Comparison of ENCODE assay signal across 31 cellular contexts in genomic region chr2:164565345-164565744, GRCh38. TPM values are rescaled to one million over a fixed set of nuclear protein-coding genes. Genes with fewer than 3 reads are reported as not detected.
"Had no signal": no experiment of that assay in that cellular context is flagged by ENCODE, and none has a peak within 500 bp of the region (broad histone marks: within the 10 kb centered on the region; RNA-seq: fewer than 3 reads in every experiment).

No MANE protein-coding gene starts in this region.

- H3K4me1 Mint-ChIP-seq: activated CD8-positive, alpha-beta memory T cell treated with anti-CD3 and anti-CD28 coated beads, Interleukin-2, amount 10 ng/mL, durations not matched to agents 7 days and 5 days; naive thymus-derived CD8-positive, alpha-beta T cell had no signal

- H3K4me1 ChIP-seq: neural progenitor cell, parathyroid adenoma, uterus had no signal

- H2AFZ ChIP-seq: neural progenitor cell, parathyroid adenoma had no signal

- H3K79me2 ChIP-seq: parathyroid adenoma had no signal

- H3K4me3 ChIP-seq: neural progenitor cell, psoas muscle, right atrium auricular region, skin epidermis, thoracic aorta, uterus had no signal

- H3K9ac ChIP-seq: neural progenitor cell, parathyroid adenoma had no signal

- H3K9me3 ChIP-seq: psoas muscle, right atrium auricular region, thoracic aorta, uterus had no signal

- H3K9me3 Mint-ChIP-seq: activated B cell treated with CpG ODN at 0.5 μM for 24 hours; activated CD8-positive, alpha-beta T cell treated with anti-CD3 and anti-CD28 coated beads for 36 hours; activated naive CD4-positive, alpha-beta T cell treated with anti-CD3 and anti-CD28 coated beads, Interleukin-2, amount 50 U/mL, for 72 hours; activated T-cell treated with anti-CD3 and anti-CD28 coated beads, Interleukin-2, amount 50 U/mL, for 72 hours; neural progenitor cell; type B pancreatic cell had no signal

- H3K4me2 ChIP-seq: neural progenitor cell had no signal

- H3K27ac Mint-ChIP-seq: activated B cell treated with CpG ODN at 0.5 μM for 24 hours; activated CD8-positive, alpha-beta memory T cell treated with anti-CD3 and anti-CD28 coated beads, Interleukin-2, amount 10 ng/mL, durations not matched to agents 7 days and 5 days; activated CD8-positive, alpha-beta T cell treated with anti-CD3 and anti-CD28 coated beads for 36 hours; activated naive CD4-positive, alpha-beta T cell treated with anti-CD3 and anti-CD28 coated beads, Interleukin-2, amount 50 U/mL, for 72 hours; activated T-cell treated with anti-CD3 and anti-CD28 coated beads, Interleukin-2, amount 50 U/mL, for 72 hours; neural progenitor cell; type B pancreatic cell had no signal

- FAIRE-seq: keratinocyte had no signal

- DNase-seq: activated B cell treated with CpG ODN at 0.5 μM for 24 hours; activated CD4-positive, alpha-beta T cell treated with anti-CD3 and anti-CD28 coated beads, Interleukin-2, amount 50 U/mL, for 1 hour; activated CD8-positive, alpha-beta memory T cell treated with anti-CD3 and anti-CD28 coated beads, Interleukin-2, amount 10 ng/mL, durations not matched to agents 7 days and 5 days; activated CD8-positive, alpha-beta T cell treated with anti-CD3 and anti-CD28 coated beads for 36 hours; activated naive CD4-positive, alpha-beta T cell; activated T-cell treated with anti-CD3 and anti-CD28 coated beads, Interleukin-2, amount 50 U/mL, for 72 hours; anterior cingulate cortex; cortex of kidney; foreskin fibroblast; head of caudate nucleus; hippocampal formation; left colon; mammary epithelial cell; midbrain; naive thymus-derived CD8-positive, alpha-beta T cell; occipital lobe; psoas muscle; stimulated activated CD4-positive, alpha-beta T cell treated with anti-CD3 and anti-CD28 coated beads, Interleukin-12 subunit alpha, Interleukin-12 subunit beta, amount 100 ng/mL, for 4 hours; stimulated activated CD4-positive, alpha-beta T cell treated with anti-CD3 and anti-CD28 coated beads, Interleukin-4, amount 100 ng/mL, for 1 hour; stimulated activated naive CD8-positive, alpha-beta T cell treated with anti-CD3 and anti-CD28 coated beads, Interleukin-15, Interleukin-2, amounts not matched to agents 100 U/mL and 50 U/mL, for 24 hours; T-helper 2 cell; uterus had no signal

- ATAC-seq: activated CD8-positive, alpha-beta memory T cell treated with anti-CD3 and anti-CD28 coated beads, Interleukin-2, amount 10 ng/mL, durations not matched to agents 7 days and 5 days; activated CD8-positive, alpha-beta T cell treated with anti-CD3 and anti-CD28 coated beads for 36 hours; activated naive CD4-positive, alpha-beta T cell treated with anti-CD3 and anti-CD28 coated beads, Interleukin-2, amount 50 U/mL, for 72 hours; activated T-cell treated with anti-CD3 and anti-CD28 coated beads, Interleukin-2, amount 50 U/mL, for 72 hours; esophagus mucosa; left colon; naive thymus-derived CD8-positive, alpha-beta T cell; stimulated activated naive CD8-positive, alpha-beta T cell treated with anti-CD3 and anti-CD28 coated beads, Interleukin-15, Interleukin-2, amounts not matched to agents 100 U/mL and 50 U/mL, for 24 hours had no signal

- H3K27me3 Mint-ChIP-seq: activated B cell treated with CpG ODN at 0.5 μM for 24 hours; activated CD8-positive, alpha-beta memory T cell treated with anti-CD3 and anti-CD28 coated beads, Interleukin-2, amount 10 ng/mL, durations not matched to agents 7 days and 5 days; activated CD8-positive, alpha-beta T cell treated with anti-CD3 and anti-CD28 coated beads for 36 hours; naive thymus-derived CD8-positive, alpha-beta T cell; type B pancreatic cell had no signal

- H3K36me3 Mint-ChIP-seq: activated CD8-positive, alpha-beta memory T cell treated with anti-CD3 and anti-CD28 coated beads, Interleukin-2, amount 10 ng/mL, durations not matched to agents 7 days and 5 days; activated naive CD4-positive, alpha-beta T cell treated with anti-CD3 and anti-CD28 coated beads, Interleukin-2, amount 50 U/mL, for 72 hours; naive thymus-derived CD8-positive, alpha-beta T cell; neural progenitor cell; type B pancreatic cell had no signal

- H3K27me3 ChIP-seq: neural progenitor cell, right atrium auricular region, uterus had no signal

- H3K36me3 ChIP-seq: neural progenitor cell, right atrium auricular region, thoracic aorta, uterus had no signal

- H3K27ac ChIP-seq: neural progenitor cell, parathyroid adenoma, psoas muscle, skin epidermis, thoracic aorta, uterus had no signal

- H3K4me3 Mint-ChIP-seq: activated B cell treated with CpG ODN at 0.5 μM for 24 hours; activated CD8-positive, alpha-beta memory T cell treated with anti-CD3 and anti-CD28 coated beads, Interleukin-2, amount 10 ng/mL, durations not matched to agents 7 days and 5 days; activated CD8-positive, alpha-beta T cell treated with anti-CD3 and anti-CD28 coated beads for 36 hours; activated T-cell treated with anti-CD3 and anti-CD28 coated beads, Interleukin-2, amount 50 U/mL, for 72 hours; naive thymus-derived CD8-positive, alpha-beta T cell; neural progenitor cell; type B pancreatic cell had no signal

RNA-seq across cellular contexts. Expression of gene GRB14, which starts 55.9 kb away (rescaled TPM):
- total RNA-seq: activated B cell treated with CpG ODN at 0.5 μM for 24 hours; activated CD8-positive, alpha-beta memory T cell treated with anti-CD3 and anti-CD28 coated beads, Interleukin-2, amount 10 ng/mL, durations not matched to agents 7 days and 5 days; activated CD8-positive, alpha-beta T cell treated with anti-CD3 and anti-CD28 coated beads for 36 hours; activated naive CD4-positive, alpha-beta T cell treated with anti-CD3 and anti-CD28 coated beads, Interleukin-2, amount 50 U/mL, for 72 hours; activated T-cell treated with anti-CD3 and anti-CD28 coated beads, Interleukin-2, amount 50 U/mL, for 72 hours; naive thymus-derived CD8-positive, alpha-beta T cell had no signal
- polyA plus RNA-seq: naive thymus-derived CD8-positive, alpha-beta T cell had no signal
